Comparison of ENCODE assay signal across 18 cellular contexts in genomic region chr7:4749363-4749762, GRCh38. TPM values are rescaled to one million over a fixed set of nuclear protein-coding genes. Genes with fewer than 3 reads are reported as not detected.
DNase-seq lines count a peak whose midpoint lies in the region; ATAC-seq and TF ChIP-seq lines count a peak whose summit lies in the region.
"Had no signal": no experiment of that assay in that cellular context is flagged by ENCODE, and none has a peak within 500 bp of the region (broad histone marks: within the 10 kb centered on the region; RNA-seq: fewer than 3 reads in every experiment).

No MANE protein-coding gene starts in this region.

- no peaks in the 10 kb centered on the region for H3K27me3 Mint-ChIP-seq in activated naive CD4-positive, alpha-beta T cell treated with anti-CD3 and anti-CD28 coated beads for 36 hours (ENCODE audit: low read depth)
- no peaks in the 10 kb centered on the region for H3K27me3 Mint-ChIP-seq in natural killer cell (ENCODE audit: low read depth in 2 of 2)

- in situ Hi-C loops in transverse colon (cut with MboI; ENCODE audit: low pct_ligation_motif_present in 1 of 4, low pct_unique_long_range_greater_than_20kb in 1 of 4, low sequenced_read_pairs in 3 of 4): loop anchor here in 1 of 4 donors (10.0 kb wide), 1 partner anchor 65 kb away; the partner anchor contains the start of gene FOXK1

- no peak overlapping the region for H3K4me3 ChIP-seq in adrenal gland
- no peak overlapping the region for H3K4me3 ChIP-seq in transverse colon
- H3K4me3 ChIP-seq: mucosa of descending colon had no signal

- peaks cover 19 to 43% of the 10 kb centered on the region in 2 donors for H3K4me1 ChIP-seq in adrenal gland (replicated peaks in 1 of 2)
- H3K4me1 ChIP-seq in transverse colon: peaks cover 18 to 46% (median 36%) of the 10 kb centered on the region in 4 donors

- no peak for ATAC-seq in natural killer cell
- ATAC-seq: mucosa of descending colon had no signal

- H3K4me1 Mint-ChIP-seq in activated naive CD4-positive, alpha-beta T cell treated with anti-CD3 and anti-CD28 coated beads for 36 hours (ENCODE audit: low read depth): peaks cover 63% of the 10 kb centered on the region
- peaks cover 49 to 53% of the 10 kb centered on the region in 2 donors for H3K4me1 Mint-ChIP-seq in natural killer cell

- TF ChIP-seq EP300 in transverse colon (IDR thresholded peaks at IDR 0.05; ENCODE audit: low read depth): no peak

- peak overlapping the region; percentile 95 for H3K27ac Mint-ChIP-seq in activated naive CD4-positive, alpha-beta T cell treated with anti-CD3 and anti-CD28 coated beads for 36 hours
- peak overlapping the region; percentile 93 to 95 for H3K27ac Mint-ChIP-seq in natural killer cell

- H3K36me3 ChIP-seq in adrenal gland (replicated peaks in 1 of 2) (peaks cover 0 to 1% of the 10 kb centered on the region in 2 donors), transverse colon (peaks cover 0 to under 1% (median 0%) of the 10 kb centered on the region in 4 donors)

- no peak for DNase-seq in activated naive CD4-positive, alpha-beta T cell treated with anti-CD3 and anti-CD28 coated beads for 36 hours
- DNase-seq in activated naive CD4-positive, alpha-beta T cell (lab: John Stamatoyannopoulos, UW): no peak
- no peak for DNase-seq in adrenal gland
- DNase-seq in natural killer cell: no peak
- DNase-seq in transverse colon: no peak
- DNase-seq in NCI-H1092 treated with DMSO at 0.1 percent for 48 hours (lab: John Stamatoyannopoulos, UW): no peak
- no peak for DNase-seq in effector CD4-positive, alpha-beta T cell
- no peak for DNase-seq in ureter (ENCODE audit: low spot score)
- DNase-seq: activated T-cell treated with anti-CD3 and anti-CD28 coated beads for 4 hours; DMS 273 treated with DMSO at 0.1 percent for 48 hours; GOT3; KBM-7; NCI-H1436 treated with DMSO at 0.1 percent for 48 hours; NCI-H446; SK-N-SH; stimulated activated CD4-positive, alpha-beta T cell treated with anti-CD3 and anti-CD28 coated beads, Interleukin-1b, Interleukin-23, amount 100 ng/mL, for 48 hours; WERI-Rb-1 had no signal

- peaks cover 20% of the 10 kb centered on the region for H3K36me3 Mint-ChIP-seq in activated naive CD4-positive, alpha-beta T cell treated with anti-CD3 and anti-CD28 coated beads for 36 hours (ENCODE audit: low read depth)
- no peaks in the 10 kb centered on the region for H3K36me3 Mint-ChIP-seq in natural killer cell

- TF ChIP-seq POLR2A in adrenal gland (IDR thresholded peaks at IDR 0.05) (no peak), transverse colon (IDR thresholded peaks at IDR 0.05) (no peak)

- 77 to 92% (median 85%) methylated on average over 7 to 14 of the region's 14 CpGs for WGBS in adrenal gland, 4 donors
- whole genome bisulfite sequencing in transverse colon (ENCODE audit: low coverage in 1 of 2), 2 donors: 94 to 100% methylated on average over 1 to 14 of the region's 14 CpGs

- H3K9me3 Mint-ChIP-seq in activated naive CD4-positive, alpha-beta T cell treated with anti-CD3 and anti-CD28 coated beads for 36 hours: no peaks in the 10 kb centered on the region
- H3K9me3 Mint-ChIP-seq in natural killer cell: no peaks in the 10 kb centered on the region

- no peak overlapping the region for H3K4me3 Mint-ChIP-seq in activated naive CD4-positive, alpha-beta T cell treated with anti-CD3 and anti-CD28 coated beads for 36 hours
- H3K4me3 Mint-ChIP-seq in natural killer cell: peak overlapping the region; percentile 29

- TF ChIP-seq CTCF in adrenal gland (IDR thresholded peaks at IDR 0.05) (no peak), natural killer cell (IDR thresholded peaks at IDR 0.05) (no peak), transverse colon (IDR thresholded peaks at IDR 0.05) (no peak)

- intact Hi-C loops in activated naive CD4-positive, alpha-beta T cell treated with anti-CD3 and anti-CD28 coated beads for 36 hours (cut with micrococcal nuclease): loop anchor here (10.0 kb wide), 1 partner anchor 945 kb away; no protein-coding TSS in a partner anchor
- intact Hi-C loops in adrenal gland (cut with DNase I): loop anchor here (5.0 kb wide), 2 partner anchors 67 to 107 kb away; partner anchors contain the start of gene FOXK1 (in 1 of the 2)
- intact Hi-C loops in natural killer cell (cut with micrococcal nuclease): no loop called here
- intact Hi-C loops in transverse colon (cut with DNase I; ENCODE audit: low total_unique reads): loop anchor here (5.0 kb wide), 1 partner anchor 67 kb away; the partner anchor contains the start of gene FOXK1

- CTCF ChIA-PET in activated naive CD4-positive, alpha-beta T cell treated with anti-CD3 and anti-CD28 coated beads for 36 hours (lab: Charles Lee): no interaction called here

- H3K9me3 ChIP-seq in adrenal gland (replicated peaks in 1 of 3): no peaks in the 10 kb centered on the region
- H3K9me3 ChIP-seq in transverse colon: no peaks in the 10 kb centered on the region
- H3K9me3 ChIP-seq: mucosa of descending colon, SK-N-SH had no signal

- H3K27me3 ChIP-seq in adrenal gland (no peaks in the 10 kb centered on the region), transverse colon (no peaks in the 10 kb centered on the region)

- peak overlapping the region in 3 of 5 donors; percentile 49 to 88 (median 63) for H3K27ac ChIP-seq in adrenal gland
- peak overlapping the region; percentile 6 to 99 (median 52) for H3K27ac ChIP-seq in transverse colon
- H3K27ac ChIP-seq: WERI-Rb-1 had no signal

RNA-seq across cellular contexts. Expression of gene AP5Z1, which starts 26.1 kb away (rescaled TPM):
- total RNA-seq in activated naive CD4-positive, alpha-beta T cell treated with anti-CD3 and anti-CD28 coated beads for 36 hours: 10 to 100 TPM; 15.3 to 18.1 TPM
- 10 to 100 TPM; 35.2 to 68.4 (median 49.5) TPM for total RNA-seq in adrenal gland
- 100 to 1,000 TPM in 2 of 3 donors, 1 to 10 TPM in 1; 8.4 to 188 (median 112) TPM for polyA plus RNA-seq in adrenal gland
- 100 to 1,000 TPM; 140 to 156 (median 143) TPM for total RNA-seq in natural killer cell
- total RNA-seq in transverse colon: 100 to 1,000 TPM in 1 of 4 donors, 10 to 100 TPM in 3; 36.6 to 111 (median 44.5) TPM
- total RNA-seq in ureter: 39.1 TPM
